ENCODE assay signal across 10 cellular contexts in genomic region chr3:141367038-141367730, GRCh38. TPM values are rescaled to one million over a fixed set of nuclear protein-coding genes. Genes with fewer than 3 reads are reported as not detected.
A peak's percentile ranks its signal among the peaks of the same experiment; 100 is the strongest.
DNase-seq lines count a peak whose midpoint lies in the region; ATAC-seq and TF ChIP-seq lines count a peak whose summit lies in the region.
"Had no signal": no experiment of that assay in that cellular context is flagged by ENCODE, and none has a peak within 500 bp of the region (broad histone marks: within the 10 kb centered on the region; RNA-seq: fewer than 3 reads in every experiment).

No MANE protein-coding gene starts in this region.

- H3K9me3 Mint-ChIP-seq in activated T-helper 1 cell treated with anti-CD3 and anti-CD28 coated beads, Interleukin-12 subunit alpha, Interleukin-12 subunit beta, Interleukin-2, Interleukin-4 antibody, amounts not matched to agents 30 ng/mL and 10 ng/mL and 1 ng/mL, durations not matched to agents 14 hours and 24 hours and 36 hours: no peaks in the 10 kb centered on the region

- no peaks in the 10 kb centered on the region for H3K79me1 ChIP-seq in mesendoderm (ENCODE audit: low read length)

- no peak overlapping the region for H4K8ac ChIP-seq in mesendoderm (ENCODE audit: low read depth, low read length)

- H3K4me1 ChIP-seq in heart right ventricle (peaks cover 7 to 57% (median 45%) of the 10 kb centered on the region in 9 donors), mammary epithelial cell (ENCODE audit: insufficient read depth, low read length) (peaks cover 48% of the 10 kb centered on the region), mesendoderm (ENCODE audit: control insufficient read depth, low read depth, low read length) (peaks cover 7% of the 10 kb centered on the region), uterus (peaks cover 11 to 13% of the 10 kb centered on the region in 2 donors)

- H3K27ac ChIP-seq in heart right ventricle (peak overlapping the region; percentile 86 to 96 (median 91)), mammary epithelial cell (ENCODE audit: insufficient read depth, low read depth, low read length) (peak overlapping the region; percentile 99), mesendoderm (ENCODE audit: low read depth, low read length) (no peak overlapping the region), uterus (peak overlapping the region; percentile 93 to 96)

- H3K9me3 ChIP-seq in heart right ventricle: peaks cover 0 to 13% (median 0%) of the 10 kb centered on the region in 11 donors
- no peaks in the 10 kb centered on the region for H3K9me3 ChIP-seq in mammary epithelial cell (replicated peaks; ENCODE audit: insufficient read depth, low read length)
- no peaks in the 10 kb centered on the region for H3K9me3 ChIP-seq in uterus

- in situ Hi-C loops in mammary epithelial cell (cut with MboI; ENCODE audit: low sequenced_read_pairs in 2 of 2): no loop called here

- H3K36me3 ChIP-seq in heart right ventricle: peaks cover 0 to 15% (median 0%) of the 10 kb centered on the region in 9 donors
- H3K36me3 ChIP-seq in mammary epithelial cell (ENCODE audit: insufficient read depth, low read length): no peaks in the 10 kb centered on the region
- no peaks in the 10 kb centered on the region for H3K36me3 ChIP-seq in mesendoderm (ENCODE audit: control insufficient read depth, insufficient read depth, low read length)
- no peaks in the 10 kb centered on the region for H3K36me3 ChIP-seq in uterus

- no peak overlapping the region for H2BK120ac ChIP-seq in mesendoderm (ENCODE audit: low read depth, low read length)

- H2BK15ac ChIP-seq in mesendoderm (replicated peaks; ENCODE audit: low read depth): no peak overlapping the region

- H4K20me1 ChIP-seq in mammary epithelial cell (ENCODE audit: insufficient read depth, low read length): no peaks in the 10 kb centered on the region

- CTCF ChIA-PET in mammary epithelial cell (lab: Charles Lee; ENCODE audit: low non-redundant PET): interaction anchor here (1.1 kb wide), 1 partner anchor 87 kb away, joined by 6 read pairs; no protein-coding TSS in a partner anchor

- no peak overlapping the region for H3K27ac Mint-ChIP-seq in activated T-helper 1 cell treated with anti-CD3 and anti-CD28 coated beads, Interleukin-12 subunit alpha, Interleukin-12 subunit beta, Interleukin-2, Interleukin-4 antibody, amounts not matched to agents 30 ng/mL and 10 ng/mL and 1 ng/mL, durations not matched to agents 14 hours and 24 hours and 36 hours

- H3K4me1 Mint-ChIP-seq in activated T-helper 1 cell treated with anti-CD3 and anti-CD28 coated beads, Interleukin-12 subunit alpha, Interleukin-12 subunit beta, Interleukin-2, Interleukin-4 antibody, amounts not matched to agents 30 ng/mL and 10 ng/mL and 1 ng/mL, durations not matched to agents 14 hours and 24 hours and 36 hours (ENCODE audit: low read depth): peaks cover 14% of the 10 kb centered on the region

- H2BK5ac ChIP-seq in mesendoderm (ENCODE audit: low read length): peak overlapping the region; percentile 22

- no peaks in the 10 kb centered on the region for H3K36me3 Mint-ChIP-seq in activated T-helper 1 cell treated with anti-CD3 and anti-CD28 coated beads, Interleukin-12 subunit alpha, Interleukin-12 subunit beta, Interleukin-2, Interleukin-4 antibody, amounts not matched to agents 30 ng/mL and 10 ng/mL and 1 ng/mL, durations not matched to agents 14 hours and 24 hours and 36 hours (ENCODE audit: low read depth)

- no peaks in the 10 kb centered on the region for H3K27me3 ChIP-seq in heart right ventricle
- H3K27me3 ChIP-seq in mammary epithelial cell (ENCODE audit: insufficient read depth, low read length): no peaks in the 10 kb centered on the region
- H3K27me3 ChIP-seq in mesendoderm (ENCODE audit: insufficient read depth, low read length, poor library complexity): no peaks in the 10 kb centered on the region
- H3K27me3 ChIP-seq in uterus: no peaks in the 10 kb centered on the region

- DNase-seq in heart right ventricle: peak in 1 of 2 donors; percentile 15
- no peak for DNase-seq in left ventricle myocardium superior
- DNase-seq in mammary epithelial cell: peak; percentile 100
- no peak for DNase-seq in mesendoderm
- DNase-seq in uterus: peak; percentile 33 to 56
- DNase-seq in activated T-helper 1 cell treated with anti-CD3 and anti-CD28 coated beads, Interleukin-12 subunit alpha, Interleukin-12 subunit beta, Interleukin-2, Interleukin-4 antibody, amounts not matched to agents 30 ng/mL and 10 ng/mL and 1 ng/mL, durations not matched to agents 14 hours and 24 hours and 36 hours (ENCODE audit: low spot score): no peak
- DNase-seq in DMS153 (lab: John Stamatoyannopoulos, UW): no peak
- DNase-seq: activated CD8-positive, alpha-beta memory T cell treated with anti-CD3 and anti-CD28 coated beads for 24 hours; stimulated activated CD4-positive, alpha-beta T cell treated with anti-CD3 and anti-CD28 coated beads, Interleukin-15, amount 100 ng/mL, for 24 hours had no signal

- intact Hi-C loops in heart right ventricle (cut with DNase I) (loop anchor here in 8 of 10 donors (2.0 to 10.0 kb wide), 6 partner anchors 35 to 198 kb away; partner anchors contain the start of gene PXYLP1 (in 1 of the 8)), left ventricle myocardium superior (cut with micrococcal nuclease) (loop anchor here (10.0 kb wide), 1 partner anchor 52 kb away; no protein-coding TSS in a partner anchor), mammary epithelial cell (cut with micrococcal nuclease) (loop anchor here (1.0 to 10.0 kb wide), 4 partner anchors 30 to 188 kb away; no protein-coding TSS in a partner anchor), uterus (cut with DNase I; ENCODE audit: low total_unique reads) (no loop called here)
- intact Hi-C loops in activated T-helper 1 cell treated with anti-CD3 and anti-CD28 coated beads, Interleukin-12 subunit alpha, Interleukin-12 subunit beta, Interleukin-2, Interleukin-4 antibody, amounts not matched to agents 30 ng/mL and 10 ng/mL and 1 ng/mL, durations not matched to agents 14 hours and 24 hours and 36 hours (cut with micrococcal nuclease): no loop called here

- peak overlapping the region; percentile 93 for H3K9ac ChIP-seq in mammary epithelial cell (ENCODE audit: insufficient read depth, low read length)
- H3K9ac ChIP-seq in mesendoderm (ENCODE audit: low read length): no peak overlapping the region

- H2AFZ ChIP-seq in mammary epithelial cell (ENCODE audit: low read depth, low read length): peak overlapping the region; percentile 76

- BruUV-seq in mammary epithelial cell (replicated peaks; lab: Mats Ljungman, UMichigan): no TSS peak

- H3K4me3 Mint-ChIP-seq in activated T-helper 1 cell treated with anti-CD3 and anti-CD28 coated beads, Interleukin-12 subunit alpha, Interleukin-12 subunit beta, Interleukin-2, Interleukin-4 antibody, amounts not matched to agents 30 ng/mL and 10 ng/mL and 1 ng/mL, durations not matched to agents 14 hours and 24 hours and 36 hours: no peak overlapping the region

- WGBS in heart right ventricle, 2 donors: 84 to 88% methylated on average over 12 of the region's 12 CpGs
- WGBS in mammary epithelial cell (ENCODE audit: low coverage, missing lambda C conversion rate): 0% methylated on average over 5 of the region's 12 CpGs
- no CpG with 5 or more reads among the region's 12 CpGs for WGBS in mesendoderm (ENCODE audit: extremely low coverage, insufficient coverage, low lambda C conversion rate)

- H3K4me2 ChIP-seq in mammary epithelial cell (ENCODE audit: insufficient read depth, low read depth, low read length) (peak overlapping the region; percentile 80), mesendoderm (ENCODE audit: low read length) (no peak overlapping the region)

- peak overlapping the region; percentile 37 for H2AK5ac ChIP-seq in mesendoderm (ENCODE audit: low read length)

- no peak for TF ChIP-seq CTCF in heart right ventricle (IDR thresholded peaks at IDR 0.05)
- no peak for TF ChIP-seq CTCF in mammary epithelial cell (conservative IDR thresholded peaks at IDR 0.05 in 1 of 2, IDR thresholded peaks at IDR 0.05 in 1 of 2; ENCODE audit: extremely low read depth in 1 of 2, insufficient read depth in 1 of 2, low read depth in 1 of 2, low read length in 2 of 2)
- no peak for TF ChIP-seq CTCF in uterus (IDR thresholded peaks at IDR 0.05)

- no peak overlapping the region for H3K4me3 ChIP-seq in heart right ventricle
- H3K4me3 ChIP-seq in mammary epithelial cell (replicated peaks in 1 of 3; ENCODE audit: insufficient read depth in 1 of 3, low read depth in 2 of 3, low read length in 3 of 3): peak overlapping the region in 1 of 3 experiments; percentile 23
- H3K4me3 ChIP-seq in mesendoderm (ENCODE audit: low read length): no peak overlapping the region
- H3K4me3 ChIP-seq in uterus: no peak overlapping the region

- TF ChIP-seq POLR2A in uterus (IDR thresholded peaks at IDR 0.05): no peak

- peaks cover 10% of the 10 kb centered on the region for H3K27me3 Mint-ChIP-seq in activated T-helper 1 cell treated with anti-CD3 and anti-CD28 coated beads, Interleukin-12 subunit alpha, Interleukin-12 subunit beta, Interleukin-2, Interleukin-4 antibody, amounts not matched to agents 30 ng/mL and 10 ng/mL and 1 ng/mL, durations not matched to agents 14 hours and 24 hours and 36 hours (ENCODE audit: insufficient read depth)

- H3K4ac ChIP-seq in mesendoderm (ENCODE audit: low read depth, low read length): peak overlapping the region; percentile 79

- H3K23ac ChIP-seq in mesendoderm (ENCODE audit: low read length): no peak overlapping the region

- ATAC-seq in heart right ventricle: peak in 2 of 8 donors; percentile 4 to 7
- no peak for ATAC-seq in left ventricle myocardium superior
- ATAC-seq in GM18868 (IDR thresholded peaks at IDR 0.05; ENCODE audit: unreplicated experiment): no peak

- H3K79me2 ChIP-seq in mammary epithelial cell (ENCODE audit: insufficient read depth, low read length) (peaks cover 26% of the 10 kb centered on the region), mesendoderm (ENCODE audit: control insufficient read depth, insufficient read depth, low read length) (no peaks in the 10 kb centered on the region)

- dilution Hi-C loops in mammary epithelial cell (cut with HindIII; ENCODE audit: low sequenced_read_pairs): loop anchor here (5.0 kb wide), 1 partner anchor 45 kb away; no protein-coding TSS in a partner anchor

- H4K5ac ChIP-seq in mesendoderm (ENCODE audit: low read length): no peak overlapping the region

- H3K18ac ChIP-seq in mesendoderm (ENCODE audit: low read length): peak overlapping the region; percentile 42

- H3K56ac ChIP-seq in mesendoderm (ENCODE audit: low read length): peak overlapping the region; percentile 40

RNA-seq across cellular contexts. Expression of gene ZBTB38, which starts 1.1 kb away (rescaled TPM):
- total RNA-seq in heart right ventricle: 100 to 1,000 TPM in 8 of 10 donors, 10 to 100 TPM in 2; 86.8 to 156 (median 139) TPM
- polyA plus RNA-seq in heart right ventricle: 10 to 100 TPM; 14.7 to 21.3 TPM
- 105 TPM for total RNA-seq in left ventricle myocardium superior
- total RNA-seq in mammary epithelial cell: 100 to 1,000 TPM in 1 of 2 donors, 10 to 100 TPM in 1; 64.7 to 110 TPM
- 33.8 TPM for polyA plus RNA-seq in mammary epithelial cell
- 57.1 TPM for polyA minus RNA-seq in mammary epithelial cell
- polyA plus RNA-seq in mesendoderm (2013, experiment 1 of 2): 20.8 TPM
- polyA plus RNA-seq in mesendoderm (2013, experiment 2 of 2): 20.5 TPM
- 100 to 1,000 TPM; 125 to 183 (median 149) TPM for total RNA-seq in uterus
- total RNA-seq in activated T-helper 1 cell treated with anti-CD3 and anti-CD28 coated beads, Interleukin-12 subunit alpha, Interleukin-12 subunit beta, Interleukin-2, Interleukin-4 antibody, amounts not matched to agents 30 ng/mL and 10 ng/mL and 1 ng/mL, durations not matched to agents 14 hours and 24 hours and 36 hours: 20.0 and 21.0 TPM in 2 replicates

Comparison
In these comparisons a context has a peak if more than half of its experiments do, and no peak if none do; other contexts are left out.
1. DNase-seq: peak in mammary epithelial cell (single experiment) and uterus (2 of 2); none in left ventricle myocardium superior (single experiment), mesendoderm (single experiment), activated T-helper 1 cell treated with anti-CD3 and anti-CD28 coated beads, Interleukin-12 subunit alpha, Interleukin-12 subunit beta, Interleukin-2, Interleukin-4 antibody, amounts not matched to agents 30 ng/mL and 10 ng/mL and 1 ng/mL, durations not matched to agents 14 hours and 24 hours and 36 hours (single experiment) and DMS153 (single experiment).
2. intact Hi-C loops: an anchor here in heart right ventricle (2.0 to 10.0 kb wide), left ventricle myocardium superior (10.0 kb wide) and mammary epithelial cell (1.0 to 10.0 kb wide); none called in uterus and activated T-helper 1 cell treated with anti-CD3 and anti-CD28 coated beads, Interleukin-12 subunit alpha, Interleukin-12 subunit beta, Interleukin-2, Interleukin-4 antibody, amounts not matched to agents 30 ng/mL and 10 ng/mL and 1 ng/mL, durations not matched to agents 14 hours and 24 hours and 36 hours.